30 cellular contexts compared by ENCODE assay signal in the genomic region with DNA sequence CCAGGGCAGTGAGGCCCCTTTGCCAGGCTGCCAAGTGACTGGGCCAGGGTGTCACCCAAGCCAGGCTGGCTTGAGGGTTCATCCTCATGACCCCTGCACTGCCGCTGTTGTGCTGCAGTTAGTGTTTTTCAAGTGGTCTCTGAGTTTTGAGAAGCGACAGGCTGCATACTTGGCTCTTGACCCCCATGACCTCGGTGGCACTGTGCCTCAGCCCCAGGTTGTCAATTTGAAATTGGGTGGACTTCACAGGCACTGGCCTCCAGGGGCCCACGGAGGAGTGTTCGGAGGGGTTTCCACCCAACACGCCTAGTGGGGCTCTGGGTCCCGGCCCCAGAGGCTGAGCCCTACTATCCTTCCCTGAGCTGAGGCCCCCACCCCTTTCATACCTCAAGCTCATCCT.
"Had no signal": no experiment of that assay in that cellular context is flagged by ENCODE, and none has a peak within 500 bp of the region (broad histone marks: within the 10 kb centered on the region; RNA-seq: fewer than 3 reads in every experiment).

No MANE protein-coding gene starts in this region.

- FAIRE-seq: K562 had no signal

- H3K27me3 ChIP-seq: ascending aorta, Peyer's patch had no signal

- H3K4me1 ChIP-seq: Peyer's patch had no signal

- ATAC-seq: activated CD8-positive, alpha-beta T cell treated with anti-CD3 and anti-CD28 coated beads, Interleukin-2, amount 10 ng/mL, durations not matched to agents 7 days and 5 days; K562; PC-3; SK-N-SH treated with all-trans-retinoic acid at 6 μM for 48 hours; T-cell had no signal

- H3K27ac ChIP-seq: Peyer's patch had no signal

- H3K9me3 ChIP-seq: ascending aorta, Peyer's patch had no signal

- H3K4me3 ChIP-seq: ascending aorta, K562, Peyer's patch had no signal

- DNase-seq: activated CD4-positive, alpha-beta T cell treated with anti-CD3 and anti-CD28 coated beads, Interleukin-2, amount 10 ng/mL, durations not matched to agents 24 days and 14 days; activated CD4-positive, alpha-beta T cell treated with anti-CD3 and anti-CD28 coated beads, Interleukin-2, amount 50 U/mL, for 4 hours; activated CD8-positive, alpha-beta T cell treated with anti-CD3 and anti-CD28 coated beads, Interleukin-2, amount 10 ng/mL, durations not matched to agents 7 days and 5 days; activated gamma-delta T cell; activated naive CD4-positive, alpha-beta T cell treated with Interleukin-2 at 50 U/mL for 16 hours; activated naive CD8-positive, alpha-beta T cell treated with anti-CD3 and anti-CD28 coated beads, Interleukin-2, amount 10 ng/mL, durations not matched to agents 7 days and 5 days; activated T-cell treated with anti-CD3 and anti-CD28 coated beads, Interleukin-2, amount 50 U/mL, for 24 hours; amygdala; IMR-90; NCI-H1092 treated with DMSO at 0.1 percent for 48 hours; NCI-H1417; NCI-H146; NCI-H187; NCI-H2029 treated with DMSO at 0.1 percent for 48 hours; NCI-H2107; NCI-H2171; NCI-H510A; NCI-H526; NCI-H748 treated with DMSO at 0.1 percent for 48 hours; NK-92 treated with Interleukin-12 subunit alpha and Interleukin-12 subunit beta, amount 100 ng/mL, for 24 hours; PC-3; Peyer's patch; RPMI8226; SIG-M5; T-cell; T-helper 2 cell; T-helper 9 cell had no signal
